In genomic region chr3:69122398-69122797, GRCh38 we compare ENCODE assay signal across 1 cellular context.
TF ChIP-seq lines count a peak whose summit lies in the region.

LMOD3 (minus strand) TSS chr3:69122595; CDS start chr3:69122386, 209 bp downstream.

TF ChIP-seq in HepG2, 621 proteins besides CTCF, POLR2A, EP300 and RAD21:
- TF ChIP-seq ZNF776 (CRISPR knock-in tag; IDR thresholded peaks at IDR 0.05) (no peak), ZBTB44 (CRISPR knock-in tag; IDR thresholded peaks at IDR 0.05) (no peak), PCBP2 (optimal IDR thresholded peaks at IDR 0.05; ENCODE audit: low read depth, low read length, poor library complexity, severe bottlenecking) (no peak), YEATS2 (CRISPR knock-in tag; IDR thresholded peaks at IDR 0.05; ENCODE audit: borderline replicate concordance) (no peak), ZSCAN25 (CRISPR knock-in tag; IDR thresholded peaks at IDR 0.05) (no peak), RFX5 (IDR thresholded peaks at IDR 0.05; ENCODE audit: low read depth, low read length) (no peak), ASH2L (IDR thresholded peaks at IDR 0.05; ENCODE audit: insufficient read length, low read depth, low read length) (no peak), ZNF816 (CRISPR knock-in tag; IDR thresholded peaks at IDR 0.05; ENCODE audit: borderline replicate concordance) (no peak), ZIK1 (CRISPR knock-in tag; IDR thresholded peaks at IDR 0.05; ENCODE audit: borderline replicate concordance, low read depth) (no peak), CENPT (CRISPR knock-in tag; IDR thresholded peaks at IDR 0.05; ENCODE audit: low read depth) (no peak)
